20 cellular contexts compared by ENCODE assay signal in the genomic region with DNA sequence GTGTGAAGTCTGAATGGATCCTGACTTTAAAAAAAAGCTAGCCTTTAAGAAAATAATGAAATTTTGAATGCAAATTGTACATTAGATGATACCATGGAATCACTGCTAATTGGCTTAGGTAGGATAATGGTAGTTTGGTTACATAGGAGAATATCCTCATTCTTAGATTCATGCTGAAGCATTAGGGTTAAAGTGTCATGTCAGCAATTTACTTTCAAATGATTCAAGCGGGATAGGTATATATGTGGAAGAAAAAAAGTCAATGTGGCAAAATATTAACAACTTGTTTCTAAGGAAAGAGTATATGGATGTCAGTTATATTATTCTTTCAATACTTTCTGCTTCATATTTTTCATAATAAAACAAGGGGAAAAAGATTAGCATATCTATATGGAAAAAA. TPM values are rescaled to one million over a fixed set of nuclear protein-coding genes. Genes with fewer than 3 reads are reported as not detected.
DNase-seq lines count a peak whose midpoint lies in the region; ATAC-seq, FAIRE-seq and TF ChIP-seq lines count a peak whose summit lies in the region.
"Had no signal": no experiment of that assay in that cellular context is flagged by ENCODE, and none has a peak within 500 bp of the region (broad histone marks: within the 10 kb centered on the region; RNA-seq: fewer than 3 reads in every experiment).

No MANE protein-coding gene starts in this region.

- H2BK120ac ChIP-seq in H1 (replicated peaks; ENCODE audit: low read depth, low read length) = no peak overlapping the region

- H3K79me2 ChIP-seq in H1 (ENCODE audit: control insufficient read depth in 1 of 2, insufficient read depth in 2 of 2, low read length in 2 of 2) = peaks cover 3 to 17% of the 10 kb centered on the region in 2 experiments; a peak in 3 of 4 replicates

- H4K8ac ChIP-seq in H1 (ENCODE audit: extremely low read depth, insufficient read depth, low read length) = no peak overlapping the region

- TF ChIP-seq POLR2A in H54 (IDR thresholded peaks at IDR 0.05; ENCODE audit: low read depth, low read length) (no peak), H1 (IDR thresholded peaks at IDR 0.05; ENCODE audit: control extremely low read depth in 1 of 2, low read depth in 2 of 2, low read length in 2 of 2) (no peak)

- H3K18ac ChIP-seq in H1 (ENCODE audit: extremely low read depth, low read length) = no peak overlapping the region

- POLR2A ChIA-PET in H1 (lab: Charles Lee; ENCODE audit: partially characterized antibody) = no interaction called here

- no peak for DNase-seq in D721Med (ENCODE audit: insufficient read length, low spot score)
- DNase-seq in H54 (ENCODE audit: insufficient read length, low spot score) = no peak
- DNase-seq in H1 (ENCODE audit: low read depth in 1 of 2, low spot score in 2 of 2) = no peak
- DNase-seq in pons (ENCODE audit: low spot score) = no peak
- DNase-seq in globus pallidus (ENCODE audit: low spot score) = no peak
- DNase-seq: Caco-2; CD4-positive, CD25-positive, alpha-beta regulatory T cell; CD8-positive, alpha-beta T cell; DMS 273 treated with DMSO at 0.1 percent for 48 hours; DMS79; EL; GF-D8; GOT3; H9 had no signal

- TF ChIP-seq CTCF in D721Med (IDR thresholded peaks at IDR 0.05; ENCODE audit: insufficient read depth, missing control alignments) (no peak), H1 (IDR thresholded peaks at IDR 0.05; ENCODE audit: control extremely low read depth in 1 of 3, insufficient read depth in 1 of 3, low read depth in 1 of 3, low read length in 3 of 3) (no peak)

- no peak for ATAC-seq in GM18519 (IDR thresholded peaks at IDR 0.05; ENCODE audit: low FRiP score, unreplicated experiment)
- ATAC-seq: CD8-positive, alpha-beta T cell; HCT116 had no signal

- H2BK20ac ChIP-seq in H1 (ENCODE audit: low read length) = no peak overlapping the region

- H2AFZ ChIP-seq in H1 (ENCODE audit: low read length) = no peak overlapping the region

- H3K4me3 ChIP-seq in H1 (ENCODE audit: extremely low read depth in 1 of 4, insufficient read depth in 2 of 4, low read depth in 3 of 4, low read length in 4 of 4) = no peak overlapping the region
- H3K4me3 ChIP-seq: BLaER1 had no signal

- H2BK12ac ChIP-seq in H1 (ENCODE audit: low read depth, low read length) = no peak overlapping the region

- no peak overlapping the region for H2AK5ac ChIP-seq in H1 (ENCODE audit: low read depth, low read length)

- H2BK5ac ChIP-seq in H1 (ENCODE audit: low read depth, low read length) = no peak overlapping the region

- no peak overlapping the region for H3K14ac ChIP-seq in H1 (ENCODE audit: insufficient read length)

- H4K20me1 ChIP-seq in H1 (replicated peaks in 1 of 2; ENCODE audit: control insufficient read depth in 1 of 2, insufficient read depth in 2 of 2, low read length in 2 of 2) = no peaks in the 10 kb centered on the region
- H4K20me1 ChIP-seq: BLaER1 had no signal

- no peaks in the 10 kb centered on the region for H3K27me3 ChIP-seq in H1 (replicated peaks in 1 of 4; ENCODE audit: control insufficient read depth in 3 of 4, extremely low read depth in 1 of 4, insufficient read depth in 3 of 4, low read length in 3 of 4)
- H3K27me3 ChIP-seq: BLaER1 had no signal

- no peak overlapping the region for H3K23ac ChIP-seq in H1 (ENCODE audit: insufficient read length)

- CTCF ChIA-PET in H1 (lab: Charles Lee; ENCODE audit: partially characterized antibody) = no interaction called here

- no peaks in the 10 kb centered on the region for H3K9me3 ChIP-seq in H1 (ENCODE audit: insufficient read depth in 2 of 2, low read depth in 1 of 2, low read length in 1 of 2)
- H3K9me3 ChIP-seq: BLaER1, Caco-2 had no signal

- no peaks in the 10 kb centered on the region for H3K4me1 ChIP-seq in H1 (replicated peaks in 1 of 4; ENCODE audit: control insufficient read depth in 3 of 4, insufficient read depth in 4 of 4, low read length in 3 of 4)
- H3K4me1 ChIP-seq: BLaER1, Caco-2 had no signal

- H3K36me3 ChIP-seq in H1 (ENCODE audit: control insufficient read depth in 2 of 4, insufficient read depth in 4 of 4, low read length in 3 of 4) = peaks cover 0 to 3% (median 0%) of the 10 kb centered on the region in 4 experiments; a peak in 2 of 8 replicates

- no peak overlapping the region for H2BK15ac ChIP-seq in H1 (ENCODE audit: low read length)

- no peak overlapping the region for H3K56ac ChIP-seq in H1 (replicated peaks; ENCODE audit: insufficient read length, low read depth, low read length)

- H3K27ac ChIP-seq in H1 (ENCODE audit: low read depth, low read length) = no peak overlapping the region
- H3K27ac ChIP-seq: BLaER1, C4-2B had no signal

- H4K91ac ChIP-seq in H1 (replicated peaks; ENCODE audit: insufficient read length, low read length) = no peak overlapping the region

- FAIRE-seq in D721Med (lab: Jason Lieb, UNC) (peak; percentile 29), H54 (lab: Jason Lieb, UNC) (peak; percentile 91), H1 (lab: Jason Lieb, UNC) (no peak)
- FAIRE-seq: GM12891, GM18507 had no signal

- TF ChIP-seq EP300 in H1 (IDR thresholded peaks at IDR 0.05; ENCODE audit: borderline replicate concordance in 1 of 2, low read depth in 2 of 2, low read length in 2 of 2) = no peak

- no peaks in the 10 kb centered on the region; the same call in 1 of the 2 replicates for H3K23me2 ChIP-seq in H1 (ENCODE audit: low read depth, low read length)

- no peak overlapping the region for H4K5ac ChIP-seq in H1 (ENCODE audit: insufficient read length, low read depth, low read length)

- H3K4me2 ChIP-seq in H1 (ENCODE audit: insufficient read depth in 1 of 2, low read depth in 2 of 2, low read length in 2 of 2) = no peak overlapping the region
- H3K4me2 ChIP-seq: BLaER1 had no signal

- H3K4ac ChIP-seq in H1 (replicated peaks; ENCODE audit: insufficient read length, low read depth, low read length) = no peak overlapping the region

- no peaks in the 10 kb centered on the region; the same call in 1 of the 2 replicates for H3K79me1 ChIP-seq in H1 (ENCODE audit: low read depth, low read length)

- no peak for TF ChIP-seq RAD21 in H1 (IDR thresholded peaks at IDR 0.05 in 1 of 2, conservative IDR thresholded peaks at IDR 0.05 in 1 of 2; ENCODE audit: low read depth in 2 of 2, low read length in 2 of 2)

- H3K9ac ChIP-seq in H1 (replicated peaks in 1 of 4; ENCODE audit: extremely low read depth in 1 of 4, low read depth in 3 of 4, low read length in 3 of 4) = no peak overlapping the region
- H3K9ac ChIP-seq: BLaER1 had no signal

- 96% methylated on average over 1 of the region's 1 CpG; no CpG with 5 or more reads in 1 of the 2 experiments for WGBS in H1 (ENCODE audit: extremely low coverage in 1 of 2, insufficient coverage in 1 of 2, insufficient read length in 1 of 2, insufficient replicate concordance in 2 of 2, low coverage in 1 of 2, low lambda C conversion rate in 2 of 2, missing lambda C conversion rate in 1 of 2), 2 experiments

TF ChIP-seq in H1, 55 proteins besides CTCF, POLR2A, EP300 and RAD21:
- peak; percentile 99 for TF ChIP-seq MAFK (IDR thresholded peaks at IDR 0.05; ENCODE audit: low read depth, low read length)
- no peak for TF ChIP-seq PHF8 (conservative IDR thresholded peaks at IDR 0.05; ENCODE audit: low read depth, low read length)
TF ChIP-seq in H1: peak in this region for 1.

RNA-seq across cellular contexts. Expression of a gene that starts 7.5 kb away (rescaled TPM):
- 29.9 and 30.1 TPM in 2 replicates for total RNA-seq in H1 (2021; fragmentation: NEBNext Ultra II Directional; extraction: Animal tissue kit (Norgen Biotek cat#: 25700))
- 28.8 and 39.5 TPM in 2 replicates for polyA plus RNA-seq in H1 (2011; rRNA removed)
- 48.5 TPM for polyA plus RNA-seq in H1 (2011; cell fraction: cytosol; rRNA removed)
- polyA plus RNA-seq in H1 (2011; cell fraction: nucleus; rRNA removed) = 14.5 TPM
- 28.1 to 33.2 TPM (median 30.2 TPM) in 4 replicates for polyA plus RNA-seq in H1 (2012, experiment 1 of 2)
- polyA plus RNA-seq in H1 (2012, experiment 2 of 2) = 7.7 TPM
- polyA plus RNA-seq in H1 (2013, experiment 1 of 2) = 23.7 TPM
- 25.2 TPM for polyA plus RNA-seq in H1 (2013, experiment 2 of 2)
- 20.9 and 32.8 TPM in 2 replicates for polyA minus RNA-seq in H1 (2011; rRNA and poly(A)+ RNA removed)
- polyA minus RNA-seq in H1 (2011; cell fraction: cytosol; rRNA and poly(A)+ RNA removed) = 13.5 TPM
- 24.1 TPM for polyA minus RNA-seq in H1 (2011; cell fraction: nucleus; rRNA and poly(A)+ RNA removed)
